In the genomic region with DNA sequence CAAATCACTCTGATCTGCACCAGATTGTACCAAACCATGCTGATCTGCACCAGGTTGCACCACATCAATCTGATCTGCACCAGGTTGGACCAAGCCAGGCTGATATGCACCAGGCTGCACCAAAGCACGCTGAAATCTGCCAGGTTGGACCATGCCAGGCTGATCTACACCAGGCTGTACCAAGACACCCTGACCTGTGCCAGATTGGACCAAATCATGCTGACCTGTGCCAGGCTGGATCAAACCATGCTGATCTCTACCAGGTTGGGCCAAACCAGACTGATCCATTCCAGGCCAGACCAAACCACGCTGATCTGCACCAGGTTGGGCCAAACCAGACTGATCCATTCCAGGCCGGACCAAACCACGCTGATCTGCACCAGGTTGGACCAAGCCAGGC, we compare ENCODE assay signal across 15 cellular contexts. TPM values are rescaled to one million over a fixed set of nuclear protein-coding genes. Genes with fewer than 3 reads are reported as not detected.
A peak's percentile ranks its signal among the peaks of the same experiment; 100 is the strongest.
DNase-seq lines count a peak whose midpoint lies in the region; ATAC-seq and TF ChIP-seq lines count a peak whose summit lies in the region.
"Had no signal": no experiment of that assay in that cellular context is flagged by ENCODE, and none has a peak within 500 bp of the region (broad histone marks: within the 10 kb centered on the region; RNA-seq: fewer than 3 reads in every experiment).

No MANE protein-coding gene starts in this region.

- H3K27ac Mint-ChIP-seq in endothelial cell (ENCODE audit: unreplicated experiment), result no peak overlapping the region
- H3K27ac Mint-ChIP-seq: B cell; CD8-positive, alpha-beta T cell; H9 had no signal

- peak overlapping the region; percentile 59 for H3K4me3 Mint-ChIP-seq in endothelial cell (ENCODE audit: unreplicated experiment)
- H3K4me3 Mint-ChIP-seq: B cell; CD8-positive, alpha-beta T cell; H9 had no signal

- H3K27me3 Mint-ChIP-seq in endothelial cell (ENCODE audit: unreplicated experiment), result peaks cover 7% of the 10 kb centered on the region
- H3K27me3 Mint-ChIP-seq: B cell had no signal

- H3K9me3 Mint-ChIP-seq in endothelial cell (ENCODE audit: unreplicated experiment), result no peaks in the 10 kb centered on the region
- H3K9me3 Mint-ChIP-seq: CD8-positive, alpha-beta T cell; H9 had no signal

- H3K27me3 ChIP-seq in right cardiac atrium (ENCODE audit: control insufficient read depth, insufficient read depth) (no peaks in the 10 kb centered on the region), neuronal stem cell (ENCODE audit: control insufficient read depth in 3 of 3, insufficient read depth in 3 of 3, low read depth in 1 of 3, low read length in 3 of 3) (no peaks in the 10 kb centered on the region)
- H3K27me3 ChIP-seq: BLaER1 treated with 17β-estradiol and CSF1 and Interleukin-3, amounts not matched to agents 10 nM and 100 nM had no signal

- H3K4ac ChIP-seq in neuronal stem cell (ENCODE audit: low read length), result no peak overlapping the region

- peaks cover 3% of the 10 kb centered on the region for H3K4me1 Mint-ChIP-seq in endothelial cell (ENCODE audit: unreplicated experiment)
- H3K4me1 Mint-ChIP-seq: B cell, H9 had no signal

- no peak overlapping the region for H4K91ac ChIP-seq in neuronal stem cell (ENCODE audit: low read depth, low read length, poor library complexity)

- no peak overlapping the region for H3K9ac ChIP-seq in neuronal stem cell (ENCODE audit: low read depth, low read length, poor library complexity)
- H3K9ac ChIP-seq: BLaER1 treated with 17β-estradiol and CSF1 and Interleukin-3, amounts not matched to agents 10 nM and 100 nM had no signal

- DNase-seq in right cardiac atrium (peak in 2 of 3 donors; percentile 18 to 32), cardiac septum (ENCODE audit: low spot score) (no peak), endothelial cell (ENCODE audit: low spot score) (no peak), neuronal stem cell (ENCODE audit: low spot score) (no peak), nucleus accumbens (lab: John Stamatoyannopoulos, UW) (no peak)
- no peak for DNase-seq in activated naive CD4-positive, alpha-beta T cell (lab: John Stamatoyannopoulos, UW)
- DNase-seq in stimulated activated CD4-positive, alpha-beta T cell treated with anti-CD3 and anti-CD28 coated beads, Interleukin-2, amount 100 ng/mL, for 48 hours, result no peak
- DNase-seq: Calu3; CD8-positive, alpha-beta T cell; DMS79 treated with DMSO at 0.1 percent for 48 hours; GF-D8; GOT3; H9 had no signal

- H3K4me1 ChIP-seq in right cardiac atrium (ENCODE audit: control insufficient read depth, insufficient read depth, low read length), result no peaks in the 10 kb centered on the region
- H3K4me1 ChIP-seq in neuronal stem cell (ENCODE audit: control insufficient read depth in 2 of 2, insufficient read depth in 1 of 2, low read depth in 1 of 2, low read length in 2 of 2), result no peaks in the 10 kb centered on the region

- no peak overlapping the region for H2BK12ac ChIP-seq in neuronal stem cell (ENCODE audit: low read length)

- H2BK15ac ChIP-seq in neuronal stem cell (ENCODE audit: low read length), result no peak overlapping the region

- intact Hi-C loops in right cardiac atrium (cut with DNase I) (loop anchor here in 3 of 4 donors (5.0 to 10.0 kb wide), 2 partner anchors 170 to 278 kb away; no protein-coding TSS in a partner anchor), cardiac septum (cut with DNase I) (no loop called here)

- peaks cover 10 to 37% of the 10 kb centered on the region in 2 donors for H3K36me3 ChIP-seq in neuronal stem cell (replicated peaks in 1 of 2; ENCODE audit: control insufficient read depth in 2 of 2, insufficient read depth in 2 of 2, low read length in 2 of 2)

- no peak overlapping the region for H3K14ac ChIP-seq in neuronal stem cell (ENCODE audit: low read length)

- H2BK5ac ChIP-seq in neuronal stem cell (ENCODE audit: low read length), result no peak overlapping the region

- 98% methylated on average over 4 of the region's 4 CpGs for whole genome bisulfite sequencing in right cardiac atrium
- no CpG with 5 or more reads among the region's 4 CpGs for WGBS in neuronal stem cell (ENCODE audit: extremely low coverage in 2 of 2, insufficient read length in 2 of 2, insufficient replicate concordance in 1 of 2), 2 donors

- ATAC-seq in right cardiac atrium, result no peak
- ATAC-seq: CD8-positive, alpha-beta T cell had no signal

- H3K9me3 ChIP-seq in right cardiac atrium (ENCODE audit: control insufficient read depth, low read length) (no peaks in the 10 kb centered on the region), neuronal stem cell (replicated peaks in 1 of 2; ENCODE audit: control insufficient read depth in 2 of 2, insufficient read depth in 1 of 2, low read depth in 1 of 2, low read length in 2 of 2) (peaks cover 0 to 2% of the 10 kb centered on the region in 2 donors)
- H3K9me3 ChIP-seq: BLaER1 treated with 17β-estradiol and CSF1 and Interleukin-3, amounts not matched to agents 10 nM and 100 nM had no signal

- H3K4me3 ChIP-seq in right cardiac atrium (ENCODE audit: low read length) (no peak overlapping the region), neuronal stem cell (ENCODE audit: low read length in 2 of 2) (peak overlapping the region in 1 of 2 donors; percentile 65)
- H3K4me3 ChIP-seq: BLaER1 treated with 17β-estradiol and CSF1 and Interleukin-3, amounts not matched to agents 10 nM and 100 nM had no signal

- no peak overlapping the region for H2BK120ac ChIP-seq in neuronal stem cell (ENCODE audit: low read depth, low read length)

- no peak overlapping the region for H4K8ac ChIP-seq in neuronal stem cell (ENCODE audit: low read depth, low read length)

- H3K36me3 Mint-ChIP-seq in endothelial cell (ENCODE audit: low read depth, unreplicated experiment), result peaks cover 27% of the 10 kb centered on the region

- no peak overlapping the region for H3K18ac ChIP-seq in neuronal stem cell (ENCODE audit: low read length)

- no peak overlapping the region for H3K4me2 ChIP-seq in neuronal stem cell (ENCODE audit: insufficient read depth, low read length, poor library complexity, severe bottlenecking)
- H3K4me2 ChIP-seq: BLaER1 treated with 17β-estradiol and CSF1 and Interleukin-3, amounts not matched to agents 10 nM and 100 nM had no signal

- no peak overlapping the region for H2AFZ ChIP-seq in neuronal stem cell (ENCODE audit: low read length)

- peaks cover 2% of the 10 kb centered on the region for H3K79me1 ChIP-seq in neuronal stem cell (ENCODE audit: low read depth, low read length)

- no peak for TF ChIP-seq CTCF in endothelial cell (IDR thresholded peaks at IDR 0.05; ENCODE audit: unreplicated experiment)

- no peak overlapping the region for H3K27ac ChIP-seq in right cardiac atrium (ENCODE audit: low read length)
- H3K27ac ChIP-seq in neuronal stem cell (replicated peaks; ENCODE audit: low read length), result no peak overlapping the region
- H3K27ac ChIP-seq: BLaER1 treated with 17β-estradiol and CSF1 and Interleukin-3, amounts not matched to agents 10 nM and 100 nM had no signal

- peak overlapping the region; percentile 52 for H3K23ac ChIP-seq in neuronal stem cell (ENCODE audit: low read depth, low read length, poor library complexity)

- H2AK5ac ChIP-seq in neuronal stem cell (ENCODE audit: low read depth, low read length), result no peak overlapping the region

RNA-seq across cellular contexts. Expression of a gene that starts 15.5 kb away (rescaled TPM):
- total RNA-seq in right cardiac atrium, result 1 to 10 TPM; 1.9 to 2.5 (median 2.2) TPM
- 2.1 TPM for polyA plus RNA-seq in right cardiac atrium
- 1.8 TPM for total RNA-seq in cardiac septum
- 15.0 TPM for total RNA-seq in endothelial cell (ENCODE audit: unreplicated experiment)
- polyA plus RNA-seq in neuronal stem cell (2013, experiment 1 of 2), result 1.8 TPM
- polyA plus RNA-seq in neuronal stem cell (2013, experiment 2 of 2), result 1.6 TPM

RNA-seq across cellular contexts. Expression of a gene that starts 27.4 kb away (rescaled TPM):
- total RNA-seq in right cardiac atrium (10 to 100 TPM; 19.8 to 28.9 (median 24.5) TPM), cardiac septum (22.7 TPM), endothelial cell (ENCODE audit: unreplicated experiment) (90.4 TPM)
- polyA plus RNA-seq in right cardiac atrium, result 19.5 TPM
- 43.3 TPM for polyA plus RNA-seq in neuronal stem cell (2013, experiment 1 of 2)
- 46.8 TPM for polyA plus RNA-seq in neuronal stem cell (2013, experiment 2 of 2)

RNA-seq across cellular contexts. Expression of a gene that starts 52.3 kb away (rescaled TPM):
- total RNA-seq in right cardiac atrium (10 to 100 TPM; 10.2 to 18.8 (median 13.9) TPM), cardiac septum (2.5 TPM), endothelial cell (ENCODE audit: unreplicated experiment) (18.7 TPM)
- polyA plus RNA-seq in right cardiac atrium, result 12.1 TPM
- polyA plus RNA-seq in neuronal stem cell (2013, experiment 1 of 2), result 28.7 TPM
- 29.6 TPM for polyA plus RNA-seq in neuronal stem cell (2013, experiment 2 of 2)

Comparison
In these comparisons a context has a peak if more than half of its experiments do, and no peak if none do; other contexts are left out.
1. DNase-seq: peak in right cardiac atrium (2 of 3); none in cardiac septum (single experiment), endothelial cell (single experiment), neuronal stem cell (single experiment), activated naive CD4-positive, alpha-beta T cell (0 of 4), nucleus accumbens (0 of 56) and stimulated activated CD4-positive, alpha-beta T cell treated with anti-CD3 and anti-CD28 coated beads, Interleukin-2, amount 100 ng/mL, for 48 hours (0 of 2).